ENCODE assay signal across 20 cellular contexts in genomic region chr11:125918140-125918840, GRCh38. TPM values are rescaled to one million over a fixed set of nuclear protein-coding genes. Genes with fewer than 3 reads are reported as not detected.
"Had no signal": no experiment of that assay in that cellular context is flagged by ENCODE, and none has a peak within 500 bp of the region (broad histone marks: within the 10 kb centered on the region; RNA-seq: fewer than 3 reads in every experiment).

No MANE protein-coding gene starts in this region.

- H3K4me1 ChIP-seq: foreskin keratinocyte, upper lobe of right lung had no signal

- H3K4me3 ChIP-seq: dorsolateral prefrontal cortex, upper lobe of right lung had no signal

- H3K27ac Mint-ChIP-seq: activated CD8-positive, alpha-beta T cell treated with anti-CD3 and anti-CD28 coated beads for 36 hours; activated T-helper 1 cell treated with anti-CD3 and anti-CD28 coated beads, Interleukin-12 subunit alpha, Interleukin-12 subunit beta, Interleukin-2, Interleukin-4 antibody, amounts not matched to agents 30 ng/mL and 10 ng/mL and 1 ng/mL, durations not matched to agents 14 hours and 24 hours and 36 hours; nephron; stimulated activated naive CD8-positive, alpha-beta T cell treated with anti-CD3 and anti-CD28 coated beads, Interleukin-15, Interleukin-2, amounts not matched to agents 100 ng/mL and 50 ng/mL, for 24 hours had no signal

- H3K9me3 Mint-ChIP-seq: activated CD8-positive, alpha-beta T cell treated with anti-CD3 and anti-CD28 coated beads for 36 hours; activated T-helper 1 cell treated with anti-CD3 and anti-CD28 coated beads, Interleukin-12 subunit alpha, Interleukin-12 subunit beta, Interleukin-2, Interleukin-4 antibody, amounts not matched to agents 30 ng/mL and 10 ng/mL and 1 ng/mL, durations not matched to agents 14 hours and 24 hours and 36 hours; nephron; stimulated activated naive CD8-positive, alpha-beta T cell treated with anti-CD3 and anti-CD28 coated beads, Interleukin-15, Interleukin-2, amounts not matched to agents 100 ng/mL and 50 ng/mL, for 24 hours had no signal

- ATAC-seq: activated CD8-positive, alpha-beta T cell treated with anti-CD3 and anti-CD28 coated beads for 36 hours; esophagus mucosa; foreskin keratinocyte; upper lobe of right lung had no signal

- H3K4me3 Mint-ChIP-seq: activated CD8-positive, alpha-beta T cell treated with anti-CD3 and anti-CD28 coated beads for 36 hours; activated T-helper 1 cell treated with anti-CD3 and anti-CD28 coated beads, Interleukin-12 subunit alpha, Interleukin-12 subunit beta, Interleukin-2, Interleukin-4 antibody, amounts not matched to agents 30 ng/mL and 10 ng/mL and 1 ng/mL, durations not matched to agents 14 hours and 24 hours and 36 hours; nephron; stimulated activated naive CD8-positive, alpha-beta T cell treated with anti-CD3 and anti-CD28 coated beads, Interleukin-15, Interleukin-2, amounts not matched to agents 100 ng/mL and 50 ng/mL, for 24 hours had no signal

- H3K27me3 ChIP-seq: dorsolateral prefrontal cortex had no signal

- H3K27ac ChIP-seq: dorsolateral prefrontal cortex, foreskin keratinocyte, upper lobe of right lung, WERI-Rb-1 had no signal

- H3K9me3 ChIP-seq: upper lobe of right lung had no signal

- H3K36me3 ChIP-seq: upper lobe of right lung, WERI-Rb-1 had no signal

- DNase-seq: activated CD4-positive, alpha-beta T cell treated with anti-CD3 and anti-CD28 coated beads for 4 hours; activated CD8-positive, alpha-beta T cell treated with anti-CD3 and anti-CD28 coated beads for 36 hours; activated naive CD4-positive, alpha-beta T cell; aorta; dorsolateral prefrontal cortex; foreskin keratinocyte; head of caudate nucleus; left colon; stimulated activated CD4-positive, alpha-beta T cell treated with anti-CD3 and anti-CD28 coated beads, Interleukin-4, amount 100 ng/mL, for 24 hours; T-helper 9 cell; upper lobe of right lung; WERI-Rb-1 had no signal

RNA-seq across cellular contexts. Expression of gene DDX25, which starts 14.0 kb away (rescaled TPM):
- total RNA-seq: activated T-helper 1 cell treated with anti-CD3 and anti-CD28 coated beads, Interleukin-12 subunit alpha, Interleukin-12 subunit beta, Interleukin-2, Interleukin-4 antibody, amounts not matched to agents 30 ng/mL and 10 ng/mL and 1 ng/mL, durations not matched to agents 14 hours and 24 hours and 36 hours; bronchial epithelial cell; esophagus mucosa; foreskin keratinocyte; osteoblast had no signal
- polyA plus RNA-seq: aorta had no signal

RNA-seq across cellular contexts. Expression of gene VSIG10L2, which starts 27.6 kb away (rescaled TPM):
- total RNA-seq: activated CD8-positive, alpha-beta T cell treated with anti-CD3 and anti-CD28 coated beads for 36 hours; activated T-helper 1 cell treated with anti-CD3 and anti-CD28 coated beads, Interleukin-12 subunit alpha, Interleukin-12 subunit beta, Interleukin-2, Interleukin-4 antibody, amounts not matched to agents 30 ng/mL and 10 ng/mL and 1 ng/mL, durations not matched to agents 14 hours and 24 hours and 36 hours; bronchial epithelial cell; esophagus mucosa; foreskin keratinocyte; left colon; lung microvascular endothelial cell; osteoblast; temporal lobe; upper lobe of right lung had no signal
- polyA plus RNA-seq: aorta had no signal
